In the genomic region with DNA sequence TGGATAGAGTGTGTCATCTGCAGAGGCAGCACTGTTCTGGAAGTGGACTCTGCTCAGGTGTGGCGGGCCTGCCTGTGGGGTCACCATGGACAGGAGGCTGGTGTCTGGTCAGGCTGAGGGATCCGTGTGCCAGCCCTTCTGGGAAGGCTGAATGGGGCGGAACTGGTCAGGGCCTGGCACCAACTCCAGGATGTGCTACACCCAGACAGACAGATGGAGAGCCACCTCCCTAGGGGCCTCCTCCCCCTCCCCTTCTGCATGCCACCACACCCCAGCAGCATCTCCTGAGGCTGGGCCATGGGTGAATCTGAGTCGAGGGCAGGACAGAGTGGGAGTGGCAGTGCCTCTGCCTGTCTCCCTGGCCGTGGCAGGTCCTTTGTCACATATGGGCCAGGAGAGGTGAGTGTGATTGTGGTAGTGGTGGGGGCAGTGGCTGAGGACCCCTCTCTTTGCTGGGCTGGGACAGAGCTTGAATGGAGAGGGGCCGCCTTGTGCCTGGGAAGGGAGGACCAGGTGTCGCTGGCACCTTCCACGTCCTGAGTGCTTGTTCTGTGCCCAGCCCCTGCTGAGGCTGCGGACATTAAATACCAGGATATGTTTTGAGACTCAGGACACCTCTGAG, we compare ENCODE assay signal across 28 cellular contexts. TPM values are rescaled to one million over a fixed set of nuclear protein-coding genes. Genes with fewer than 3 reads are reported as not detected.
DNase-seq lines count a peak whose midpoint lies in the region; ATAC-seq, FAIRE-seq and TF ChIP-seq lines count a peak whose summit lies in the region.
"Had no signal": no experiment of that assay in that cellular context is flagged by ENCODE, and none has a peak within 500 bp of the region (broad histone marks: within the 10 kb centered on the region; RNA-seq: fewer than 3 reads in every experiment).

No MANE protein-coding gene starts in this region.

- H3K36me3 ChIP-seq in BLaER1, result no peaks in the 10 kb centered on the region
- H3K36me3 ChIP-seq in esophagus (ENCODE audit: control insufficient read depth in 2 of 2, insufficient read depth in 2 of 2, low read length in 1 of 2), result peaks cover 0 to 2% of the 10 kb centered on the region in 2 donors
- H3K36me3 ChIP-seq in ovary, result no peaks in the 10 kb centered on the region
- H3K36me3 ChIP-seq in smooth muscle cell (ENCODE audit: low read depth), result no peaks in the 10 kb centered on the region
- H3K36me3 ChIP-seq: HAP-1, thyroid gland had no signal

- no peaks in the 10 kb centered on the region for H3K9me3 ChIP-seq in BLaER1
- H3K9me3 ChIP-seq in esophagus (ENCODE audit: control insufficient read depth in 2 of 2, insufficient read depth in 1 of 2, low read depth in 1 of 2, low read length in 1 of 2), result peaks cover 0 to 3% of the 10 kb centered on the region in 2 donors
- no peaks in the 10 kb centered on the region for H3K9me3 ChIP-seq in ovary
- no peaks in the 10 kb centered on the region for H3K9me3 ChIP-seq in smooth muscle cell (replicated peaks; ENCODE audit: low read depth)
- H3K9me3 ChIP-seq: HAP-1, thyroid gland had no signal

- H3K9ac ChIP-seq in BLaER1 (no peak overlapping the region), smooth muscle cell (ENCODE audit: low read depth) (no peak overlapping the region)

- H3K27me3 ChIP-seq in BLaER1 (no peaks in the 10 kb centered on the region), esophagus (ENCODE audit: control insufficient read depth in 1 of 2, insufficient read depth in 2 of 2, low read length in 2 of 2) (no peaks in the 10 kb centered on the region), ovary (no peaks in the 10 kb centered on the region), smooth muscle cell (ENCODE audit: low read depth) (no peaks in the 10 kb centered on the region)
- H3K27me3 ChIP-seq: thyroid gland had no signal

- peak overlapping the region; percentile 44; the same call in 1 of the 2 replicates for H3K27ac ChIP-seq in BLaER1
- peak overlapping the region; percentile 33 to 57 for H3K27ac ChIP-seq in esophagus (ENCODE audit: low read depth in 2 of 2, low read length in 1 of 2)
- H3K27ac ChIP-seq in ovary, result no peak overlapping the region
- no peak overlapping the region for H3K27ac ChIP-seq in smooth muscle cell (ENCODE audit: low read depth)
- H3K27ac ChIP-seq: coronary artery, epithelial cell of prostate, SK-N-MC, thyroid gland had no signal

- H4K20me1 ChIP-seq in BLaER1 (peaks cover 49% of the 10 kb centered on the region; the same call in 1 of the 2 replicates), smooth muscle cell (ENCODE audit: low read depth) (peaks cover 76% of the 10 kb centered on the region)

- H3K79me2 ChIP-seq in smooth muscle cell (ENCODE audit: low read depth), result peaks cover 59% of the 10 kb centered on the region

- WGBS in esophagus, 2 donors, result 77 to 90% methylated on average over 8 to 9 of the region's 9 CpGs
- 89 to 93% (median 90%) methylated on average over 7 to 9 of the region's 9 CpGs for WGBS in ovary, 3 donors
- WGBS in smooth muscle cell (ENCODE audit: low lambda C conversion rate), result 95% methylated on average over 9 of the region's 9 CpGs

- TF ChIP-seq EP300 in ovary (IDR thresholded peaks at IDR 0.05), result no peak

- TF ChIP-seq CTCF in ovary (IDR thresholded peaks at IDR 0.05) (no peak), smooth muscle cell (IDR thresholded peaks at IDR 0.05; ENCODE audit: borderline replicate concordance, insufficient read depth, poor library complexity, severe bottlenecking) (no peak)

- no peaks in the 10 kb centered on the region for H3F3A ChIP-seq in smooth muscle cell (ENCODE audit: low read depth)

- H3K4me1 ChIP-seq in BLaER1, result peaks cover 56% of the 10 kb centered on the region
- peaks cover 14 to 32% of the 10 kb centered on the region in 2 donors for H3K4me1 ChIP-seq in esophagus (ENCODE audit: control insufficient read depth in 2 of 2, insufficient read depth in 2 of 2, low read length in 1 of 2)
- H3K4me1 ChIP-seq in ovary (ENCODE audit: insufficient read depth), result peaks cover 13% of the 10 kb centered on the region
- peaks cover 7% of the 10 kb centered on the region for H3K4me1 ChIP-seq in smooth muscle cell (ENCODE audit: low read depth)
- H3K4me1 ChIP-seq: HAP-1 had no signal

- H2AFZ ChIP-seq in smooth muscle cell (ENCODE audit: low read depth), result no peak overlapping the region

- TF ChIP-seq POLR2A in GM12891 (IDR thresholded peaks at IDR 0.05; ENCODE audit: low read depth, low read length), result no peak
- TF ChIP-seq POLR2A in ovary (IDR thresholded peaks at IDR 0.05), result no peak

- intact Hi-C loops in ovary (cut with DNase I), result no loop called here

- H3K4me3 ChIP-seq in BLaER1, result no peak overlapping the region
- peak overlapping the region in 1 of 2 donors; percentile 19 for H3K4me3 ChIP-seq in esophagus (ENCODE audit: low read depth in 1 of 2, low read length in 2 of 2)
- no peak overlapping the region for H3K4me3 ChIP-seq in ovary
- H3K4me3 ChIP-seq in smooth muscle cell, result no peak overlapping the region
- H3K4me3 ChIP-seq: coronary artery, GM12878, HAP-1, SK-N-MC, thyroid gland had no signal

- FAIRE-seq in GM12891 (lab: Jason Lieb, UNC), result peak; percentile 65
- FAIRE-seq: GM12878, RCC 7860 had no signal

- no peak for DNase-seq in GM12891 (ENCODE audit: insufficient read length, low spot score)
- DNase-seq in ovary, result peak in 4 of 5 donors; percentile 14 to 34 (median 22)
- DNase-seq in smooth muscle cell (lab: John Stamatoyannopoulos, UW; ENCODE audit: unreplicated experiment), result no peak
- no peak for DNase-seq in SHP77 treated with DMSO at 0.1 percent for 48 hours (lab: John Stamatoyannopoulos, UW)
- DNase-seq: ACHN; activated gamma-delta T cell; activated naive CD8-positive, alpha-beta T cell treated with anti-CD3 and anti-CD28 coated beads for 36 hours; activated T-cell treated with anti-CD3 and anti-CD28 coated beads, Interleukin-2, amount 50 U/mL, for 24 hours; anterior cingulate cortex; effector memory CD4-positive, alpha-beta T cell; glutamatergic neuron; Kasumi-1; naive thymus-derived CD8-positive, alpha-beta T cell; NCI-H1436; NCI-H345; NCI-H748 treated with DMSO at 0.1 percent for 48 hours; nucleus accumbens; thyroid gland had no signal

- H3K4me2 ChIP-seq in BLaER1 (peak overlapping the region; percentile 44), smooth muscle cell (no peak overlapping the region)

- ATAC-seq in GM21390 (IDR thresholded peaks at IDR 0.05; ENCODE audit: unreplicated experiment) (no peak), GM19452 (IDR thresholded peaks at IDR 0.05; ENCODE audit: unreplicated experiment) (no peak)
- ATAC-seq: GM12878; naive thymus-derived CD8-positive, alpha-beta T cell had no signal

TF ChIP-seq in GM12891, 5 proteins besides CTCF, POLR2A, EP300 and RAD21:
- TF ChIP-seq POLR2AphosphoS5 (IDR thresholded peaks at IDR 0.05; ENCODE audit: low read depth, low read length) (no peak), SPI1 (IDR thresholded peaks at IDR 0.05; ENCODE audit: low read depth, low read length) (no peak), POU2F2 (IDR thresholded peaks at IDR 0.05; ENCODE audit: low read depth, low read length) (no peak), TAF1 (IDR thresholded peaks at IDR 0.05; ENCODE audit: low read depth, low read length) (no peak), PAX5 (IDR thresholded peaks at IDR 0.05; ENCODE audit: insufficient read depth, low read length, severe bottlenecking) (no peak)

RNA-seq across cellular contexts. Expression of a gene that starts 29.1 kb away (rescaled TPM):
- polyA plus RNA-seq in GM12891 (2012; ENCODE audit: low read depth, missing spikeins), result 3.5 TPM
- 100 to 1,000 TPM in 1 of 2 donors, 10 to 100 TPM in 1; 78.9 to 107 TPM for polyA plus RNA-seq in esophagus
- 100 to 1,000 TPM in 4 of 7 donors, 10 to 100 TPM in 3; 75.8 to 300 (median 135) TPM for total RNA-seq in ovary
- polyA plus RNA-seq in ovary, result 100 to 1,000 TPM; 117 to 120 TPM
- total RNA-seq in smooth muscle cell, result 36.5 and 60.3 TPM in 2 replicates
- 58.5 and 60.9 TPM in 2 replicates for polyA plus RNA-seq in smooth muscle cell

Comparison
In these comparisons a context has a peak if more than half of its experiments do, and no peak if none do; other contexts are left out.
1. H3K27ac ChIP-seq: peak in BLaER1 (single experiment) and esophagus (2 of 2); none in ovary (0 of 2) and smooth muscle cell (single experiment).
2. DNase-seq: peak in ovary (4 of 5); none in GM12891 (single experiment), smooth muscle cell (single experiment) and SHP77 treated with DMSO at 0.1 percent for 48 hours (single experiment).